1 cellular context compared by ENCODE assay signal in the genomic region with DNA sequence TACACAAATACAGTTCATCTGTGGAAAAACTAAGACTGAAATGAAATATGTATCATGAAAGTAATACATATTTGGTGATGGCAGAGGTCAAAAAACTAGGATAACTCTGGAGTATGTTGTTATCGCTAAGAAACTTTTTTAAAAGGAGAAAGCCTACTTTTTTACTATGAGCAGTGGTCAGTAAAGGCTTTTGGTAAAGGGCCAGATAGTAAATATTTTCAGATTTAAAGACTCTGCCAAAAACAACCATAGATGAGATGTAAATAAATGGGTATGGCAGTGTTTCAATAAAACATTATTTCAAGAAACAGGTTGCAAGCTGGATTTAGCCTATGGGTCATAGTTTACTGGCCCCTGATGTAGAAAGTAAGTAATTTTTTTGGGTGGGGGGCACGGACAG.
TF ChIP-seq lines count a peak whose summit lies in the region.

No MANE protein-coding gene starts in this region.

TF ChIP-seq in WTC11, 78 proteins besides CTCF, POLR2A, EP300 and RAD21 (continued from another document):
- TF ChIP-seq, protein P1, sequence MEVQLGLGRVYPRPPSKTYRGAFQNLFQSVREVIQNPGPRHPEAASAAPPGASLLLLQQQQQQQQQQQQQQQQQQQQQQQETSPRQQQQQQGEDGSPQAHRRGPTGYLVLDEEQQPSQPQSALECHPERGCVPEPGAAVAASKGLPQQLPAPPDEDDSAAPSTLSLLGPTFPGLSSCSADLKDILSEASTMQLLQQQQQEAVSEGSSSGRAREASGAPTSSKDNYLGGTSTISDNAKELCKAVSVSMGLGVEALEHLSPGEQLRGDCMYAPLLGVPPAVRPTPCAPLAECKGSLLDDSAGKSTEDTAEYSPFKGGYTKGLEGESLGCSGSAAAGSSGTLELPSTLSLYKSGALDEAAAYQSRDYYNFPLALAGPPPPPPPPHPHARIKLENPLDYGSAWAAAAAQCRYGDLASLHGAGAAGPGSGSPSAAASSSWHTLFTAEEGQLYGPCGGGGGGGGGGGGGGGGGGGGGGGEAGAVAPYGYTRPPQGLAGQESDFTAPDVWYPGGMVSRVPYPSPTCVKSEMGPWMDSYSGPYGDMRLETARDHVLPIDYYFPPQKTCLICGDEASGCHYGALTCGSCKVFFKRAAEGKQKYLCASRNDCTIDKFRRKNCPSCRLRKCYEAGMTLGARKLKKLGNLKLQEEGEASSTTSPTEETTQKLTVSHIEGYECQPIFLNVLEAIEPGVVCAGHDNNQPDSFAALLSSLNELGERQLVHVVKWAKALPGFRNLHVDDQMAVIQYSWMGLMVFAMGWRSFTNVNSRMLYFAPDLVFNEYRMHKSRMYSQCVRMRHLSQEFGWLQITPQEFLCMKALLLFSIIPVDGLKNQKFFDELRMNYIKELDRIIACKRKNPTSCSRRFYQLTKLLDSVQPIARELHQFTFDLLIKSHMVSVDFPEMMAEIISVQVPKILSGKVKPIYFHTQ (CRISPR knock-in tag; IDR thresholded peaks at IDR 0.05) = no peak
- no peak for TF ChIP-seq GTF2I (CRISPR knock-in tag; conservative IDR thresholded peaks at IDR 0.05)
- no peak for TF ChIP-seq IRF2 (CRISPR knock-in tag; IDR thresholded peaks at IDR 0.05; ENCODE audit: borderline replicate concordance, low read depth)
- no peak for TF ChIP-seq SOX15 (CRISPR knock-in tag; IDR thresholded peaks at IDR 0.05)
- TF ChIP-seq, protein P2, sequence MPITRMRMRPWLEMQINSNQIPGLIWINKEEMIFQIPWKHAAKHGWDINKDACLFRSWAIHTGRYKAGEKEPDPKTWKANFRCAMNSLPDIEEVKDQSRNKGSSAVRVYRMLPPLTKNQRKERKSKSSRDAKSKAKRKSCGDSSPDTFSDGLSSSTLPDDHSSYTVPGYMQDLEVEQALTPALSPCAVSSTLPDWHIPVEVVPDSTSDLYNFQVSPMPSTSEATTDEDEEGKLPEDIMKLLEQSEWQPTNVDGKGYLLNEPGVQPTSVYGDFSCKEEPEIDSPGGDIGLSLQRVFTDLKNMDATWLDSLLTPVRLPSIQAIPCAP (CRISPR knock-in tag; IDR thresholded peaks at IDR 0.05) = no peak
- TF ChIP-seq, protein P3, sequence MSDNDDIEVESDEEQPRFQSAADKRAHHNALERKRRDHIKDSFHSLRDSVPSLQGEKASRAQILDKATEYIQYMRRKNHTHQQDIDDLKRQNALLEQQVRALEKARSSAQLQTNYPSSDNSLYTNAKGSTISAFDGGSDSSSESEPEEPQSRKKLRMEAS (CRISPR knock-in tag; IDR thresholded peaks at IDR 0.05) = no peak
- TF ChIP-seq ZSCAN18 (CRISPR knock-in tag; IDR thresholded peaks at IDR 0.05) = no peak
- no peak for TF ChIP-seq RELA (CRISPR knock-in tag; IDR thresholded peaks at IDR 0.05; ENCODE audit: borderline replicate concordance)
TF ChIP-seq in WTC11: peak in this region for 0.
